16 cellular contexts compared by ENCODE assay signal in the genomic region with DNA sequence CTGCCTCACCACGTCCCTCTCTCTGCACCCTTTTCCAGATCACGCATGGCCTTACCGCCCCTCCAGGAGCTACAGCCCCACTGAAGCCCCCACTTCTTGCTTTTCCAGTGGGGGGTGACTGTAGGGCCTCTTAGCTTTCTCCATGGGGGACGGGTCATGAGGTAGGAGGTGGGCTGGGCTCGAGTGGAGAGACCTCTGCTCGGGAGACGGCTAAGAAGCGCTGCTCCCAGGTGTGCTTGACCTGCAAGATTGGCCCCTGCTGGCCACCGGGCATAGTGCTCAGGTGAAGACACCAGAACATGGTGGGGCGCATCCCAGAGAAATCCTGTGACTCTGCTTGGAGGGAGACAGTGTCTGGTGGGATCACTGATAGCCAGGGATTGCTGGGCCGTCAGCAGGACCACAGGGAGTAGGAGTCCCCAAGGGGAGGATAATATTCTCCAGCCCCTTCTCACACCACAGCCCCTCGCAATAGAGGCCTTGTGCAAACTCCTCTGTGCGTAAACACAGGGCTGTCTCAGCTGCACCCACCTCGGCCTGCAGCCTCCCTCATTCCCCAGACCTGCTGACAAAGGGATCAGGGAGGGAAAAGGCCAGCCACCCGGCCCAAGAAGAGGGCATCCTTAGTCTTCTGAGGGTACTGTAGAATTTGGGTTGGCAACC. TPM values are rescaled to one million over a fixed set of nuclear protein-coding genes. Genes with fewer than 3 reads are reported as not detected.
DNase-seq lines count a peak whose midpoint lies in the region; ATAC-seq and TF ChIP-seq lines count a peak whose summit lies in the region.
"Had no signal": no experiment of that assay in that cellular context is flagged by ENCODE, and none has a peak within 500 bp of the region (broad histone marks: within the 10 kb centered on the region; RNA-seq: fewer than 3 reads in every experiment).

No MANE protein-coding gene starts in this region.

- no peak overlapping the region for H3K4me2 ChIP-seq in HCT116 (ENCODE audit: low read length)
- H3K4me2 ChIP-seq: BLaER1 had no signal

- no peak for TF ChIP-seq POLR2A in HCT116 (IDR thresholded peaks at IDR 0.05; ENCODE audit: borderline replicate concordance, extremely low read depth, insufficient read depth, insufficient read length)

- peak overlapping the region; percentile 97 for H3K4me3 Mint-ChIP-seq in CD4-positive, alpha-beta T cell
- peak overlapping the region; percentile 93 for H3K4me3 Mint-ChIP-seq in neural crest cell
- H3K4me3 Mint-ChIP-seq: activated T-helper 1 cell treated with anti-CD3 and anti-CD28 coated beads, Interleukin-12 subunit alpha, Interleukin-12 subunit beta, Interleukin-2, Interleukin-4 antibody, amounts not matched to agents 30 ng/mL and 10 ng/mL and 1 ng/mL, durations not matched to agents 14 hours and 24 hours and 36 hours had no signal

- intact Hi-C loops in CD4-positive, alpha-beta T cell (cut with DNase I, micrococcal nuclease) = no loop called here
- intact Hi-C loops in HCT116 (cut with micrococcal nuclease) (no loop called here), A673 (cut with micrococcal nuclease; ENCODE audit: unreplicated experiment) (no loop called here)

- H3K9me3 Mint-ChIP-seq in CD4-positive, alpha-beta T cell = no peaks in the 10 kb centered on the region
- no peaks in the 10 kb centered on the region for H3K9me3 Mint-ChIP-seq in neural crest cell
- H3K9me3 Mint-ChIP-seq: activated T-helper 1 cell treated with anti-CD3 and anti-CD28 coated beads, Interleukin-12 subunit alpha, Interleukin-12 subunit beta, Interleukin-2, Interleukin-4 antibody, amounts not matched to agents 30 ng/mL and 10 ng/mL and 1 ng/mL, durations not matched to agents 14 hours and 24 hours and 36 hours had no signal

- no peaks in the 10 kb centered on the region for H3K9me3 ChIP-seq in CD4-positive, alpha-beta T cell (ENCODE audit: control insufficient read depth, low read length)
- no peaks in the 10 kb centered on the region for H3K9me3 ChIP-seq in HCT116 (ENCODE audit: control insufficient read depth in 1 of 2, insufficient read depth in 1 of 2, low read depth in 1 of 2, low read length in 2 of 2)
- H3K9me3 ChIP-seq in A673 (ENCODE audit: low read depth, low read length, poor library complexity, severe bottlenecking) = no peaks in the 10 kb centered on the region
- H3K9me3 ChIP-seq: BLaER1, heart left ventricle had no signal

- H3K36me3 Mint-ChIP-seq in CD4-positive, alpha-beta T cell (ENCODE audit: low read depth) = peaks cover 47% of the 10 kb centered on the region
- H3K36me3 Mint-ChIP-seq in neural crest cell (ENCODE audit: low read depth) = peaks cover 19% of the 10 kb centered on the region

- RAD21 ChIA-PET in HCT116 (lab: Charles Lee; ENCODE audit: low non-redundant PET in 1 of 2, low total read pairs in 2 of 2, uncharacterized antibody in 2 of 2, unreplicated experiment in 2 of 2) = no interaction called here

- no peak for ATAC-seq in CD4-positive, alpha-beta T cell (ENCODE audit: poor library complexity)
- ATAC-seq in HCT116 (peak; percentile 30; the same call in 1 of the 2 replicates), GM21825 (IDR thresholded peaks at IDR 0.05; ENCODE audit: unreplicated experiment) (no peak)

- no peak overlapping the region for H3K9ac ChIP-seq in HCT116 (ENCODE audit: low read length)
- H3K9ac ChIP-seq: BLaER1 had no signal

- H3K27ac Mint-ChIP-seq in CD4-positive, alpha-beta T cell = peak overlapping the region; percentile 72
- no peak overlapping the region for H3K27ac Mint-ChIP-seq in neural crest cell (ENCODE audit: unreplicated experiment)
- H3K27ac Mint-ChIP-seq: activated T-helper 1 cell treated with anti-CD3 and anti-CD28 coated beads, Interleukin-12 subunit alpha, Interleukin-12 subunit beta, Interleukin-2, Interleukin-4 antibody, amounts not matched to agents 30 ng/mL and 10 ng/mL and 1 ng/mL, durations not matched to agents 14 hours and 24 hours and 36 hours had no signal

- no peaks in the 10 kb centered on the region for H3K27me3 Mint-ChIP-seq in CD4-positive, alpha-beta T cell
- peaks cover 7% of the 10 kb centered on the region for H3K27me3 Mint-ChIP-seq in neural crest cell (ENCODE audit: low read depth)

- H3K36me3 ChIP-seq in HCT116 (ENCODE audit: control insufficient read depth in 1 of 2, insufficient read depth in 2 of 2, low read length in 2 of 2) (peaks cover 16 to 28% of the 10 kb centered on the region in 2 experiments), A673 (ENCODE audit: insufficient read depth, low read length, poor library complexity, severe bottlenecking) (peaks cover 29% of the 10 kb centered on the region)

- peaks cover 25% of the 10 kb centered on the region for H4K20me1 ChIP-seq in HCT116 (ENCODE audit: insufficient read depth)

- H3K4me1 Mint-ChIP-seq in CD4-positive, alpha-beta T cell (ENCODE audit: low read depth) = peaks cover 38% of the 10 kb centered on the region
- H3K4me1 Mint-ChIP-seq in neural crest cell = peaks cover 32% of the 10 kb centered on the region

- H3K79me2 ChIP-seq in HCT116 (ENCODE audit: insufficient read depth, low read length) = peaks cover 21% of the 10 kb centered on the region

- no peak for TF ChIP-seq CTCF in CD4-positive, alpha-beta T cell (IDR thresholded peaks at IDR 0.05)
- peak in 2 of 3 experiments; percentile 45 to 62; a peak in 3 of 6 replicates for TF ChIP-seq CTCF in HCT116 (IDR thresholded peaks at IDR 0.05 in 2 of 3, conservative IDR thresholded peaks at IDR 0.05 in 1 of 3; ENCODE audit: borderline replicate concordance in 1 of 3, insufficient read depth in 1 of 3, low read depth in 2 of 3, low read length in 2 of 3)
- no peak for TF ChIP-seq CTCF in coronary artery (IDR thresholded peaks at IDR 0.05)
- TF ChIP-seq CTCF in neural crest cell (conservative IDR thresholded peaks at IDR 0.05) = peak; percentile 33
- no peak for TF ChIP-seq CTCF in A673 (conservative IDR thresholded peaks at IDR 0.05; ENCODE audit: low read depth, low read length)

- no peak for DNase-seq in CD4-positive, alpha-beta T cell
- DNase-seq in HCT116 (ENCODE audit: low read depth, low spot score) (no peak), coronary artery (ENCODE audit: low spot score) (peak; percentile 74), neural crest cell (ENCODE audit: low read depth, low spot score) (no peak), AG08395 (ENCODE audit: low spot score) (no peak), activated gamma-delta T cell treated with Interleukin-2 at 50 U/mL for 16 hours (no peak), A673 (ENCODE audit: low spot score) (no peak)
- DNase-seq: GDM1, NCI-H1436, NCI-H82 had no signal

- H2AFZ ChIP-seq in HCT116 (ENCODE audit: low read depth, low read length, poor library complexity, severe bottlenecking) = no peak overlapping the region

- peaks cover 9 to 38% of the 10 kb centered on the region in 2 experiments for H3K4me1 ChIP-seq in HCT116 (ENCODE audit: control insufficient read depth in 1 of 2, insufficient read depth in 2 of 2, low read length in 2 of 2)
- peaks cover 14% of the 10 kb centered on the region for H3K4me1 ChIP-seq in A673 (ENCODE audit: insufficient read depth, low read length, poor library complexity, severe bottlenecking)

- H3K27ac ChIP-seq in CD4-positive, alpha-beta T cell (ENCODE audit: low read depth, low read length) = no peak overlapping the region
- no peak overlapping the region for H3K27ac ChIP-seq in HCT116 (ENCODE audit: low read depth, low read length)
- peak overlapping the region in 1 of 2 donors; percentile 52 for H3K27ac ChIP-seq in coronary artery
- H3K27ac ChIP-seq in A673 (ENCODE audit: low read depth, low read length, poor library complexity, severe bottlenecking) = no peak overlapping the region
- H3K27ac ChIP-seq: BLaER1, SK-N-MC, VCaP had no signal

- no peaks in the 10 kb centered on the region for H3K27me3 ChIP-seq in CD4-positive, alpha-beta T cell (ENCODE audit: control insufficient read depth, insufficient read depth, low read length)
- no peaks in the 10 kb centered on the region for H3K27me3 ChIP-seq in HCT116 (ENCODE audit: insufficient read depth, low read length)
- no peaks in the 10 kb centered on the region for H3K27me3 ChIP-seq in A673 (replicated peaks; ENCODE audit: insufficient read depth, low read depth, low read length, poor library complexity)
- H3K27me3 ChIP-seq: BLaER1, heart left ventricle had no signal

- H3K9me2 ChIP-seq in HCT116 (ENCODE audit: insufficient read depth) = no peaks in the 10 kb centered on the region

- BruUV-seq in HCT116 (replicated peaks; lab: Mats Ljungman, UMichigan) (no TSS peak), A673 (replicated peaks; lab: Mats Ljungman, UMichigan) (no TSS peak)

- POLR2A ChIA-PET in CD4-positive, alpha-beta T cell (lab: Charles Lee) = interaction anchor here (1.0 to 8.7 kb wide), 9 partner anchors 11 to 123 kb away, joined by 3 to 246 read pairs (median 4); partner anchors contain the start of genes GALK1, TRIM65, UNC13D and UNK
- POLR2A ChIA-PET in HCT116 (lab: Charles Lee) = interaction anchor here (0.5 to 5.1 kb wide), 7 partner anchors 9 to 661 kb away, joined by 3 to 74 read pairs (median 3); partner anchors contain the start of gene GALK1
- POLR2A ChIA-PET in A673 (lab: Charles Lee; ENCODE audit: low non-redundant PET) = no interaction called here

- CTCF ChIA-PET in CD4-positive, alpha-beta T cell (lab: Charles Lee) = interaction anchor here (1.0 to 3.5 kb wide), 5 partner anchors 9 to 26 kb away, joined by 3 to 16 read pairs (median 4); partner anchors contain the start of gene GALK1
- CTCF ChIA-PET in HCT116 (lab: Charles Lee) = interaction anchor here (1.1 to 3.7 kb wide), 9 partner anchors 9 to 226 kb away, joined by 3 to 23 read pairs (median 4); partner anchors contain the start of genes CDK3 and GALK1
- CTCF ChIA-PET in A673 (lab: Charles Lee) = interaction anchor here (1.1 to 1.2 kb wide), 3 partner anchors 9 to 23 kb away, joined by 3 to 5 read pairs (median 4); partner anchors contain the start of gene GALK1

- TF ChIP-seq RAD21 in HCT116 (IDR thresholded peaks at IDR 0.05; ENCODE audit: low read depth) = no peak

- H3K4me3 ChIP-seq in HCT116 (replicated peaks in 1 of 2; ENCODE audit: low read depth in 1 of 2, low read length in 2 of 2) = no peak overlapping the region
- no peak overlapping the region for H3K4me3 ChIP-seq in coronary artery
- H3K4me3 ChIP-seq in A673 (ENCODE audit: low read depth, low read length, poor library complexity, severe bottlenecking) = no peak overlapping the region
- H3K4me3 ChIP-seq: BLaER1, heart left ventricle, SK-N-MC had no signal

RNA-seq across cellular contexts. Expression of gene GALK1, which starts 8.9 kb away (rescaled TPM):
- total RNA-seq in CD4-positive, alpha-beta T cell = 1 to 10 TPM; 5.9 to 6.0 TPM
- 57.8 TPM for total RNA-seq in HCT116 (2021; ENCODE audit: unreplicated experiment)
- polyA plus RNA-seq in HCT116 (2012) = 64.9 and 68.3 TPM in 2 replicates
- total RNA-seq in neural crest cell = 11.9 and 13.1 TPM in 2 replicates
- 18.3 and 29.7 TPM in 2 replicates for total RNA-seq in A673 (2021)

RNA-seq across cellular contexts. Expression of gene UNK, which starts 10.7 kb away (rescaled TPM):
- total RNA-seq in CD4-positive, alpha-beta T cell = 10 to 100 TPM; 33.7 to 36.1 TPM
- total RNA-seq in HCT116 (2021; ENCODE audit: unreplicated experiment) = 40.6 TPM
- 25.7 and 28.3 TPM in 2 replicates for polyA plus RNA-seq in HCT116 (2012)
- total RNA-seq in neural crest cell = 49.3 and 49.4 TPM in 2 replicates
- 53.2 and 60.0 TPM in 2 replicates for total RNA-seq in A673 (2021)

RNA-seq across cellular contexts. Expression of gene ITGB4, which starts 52.7 kb away (rescaled TPM):
- 1 to 10 TPM in 1 of 2 experiments, under 1 TPM in 1; 0.81 to 1.3 TPM for total RNA-seq in CD4-positive, alpha-beta T cell
- total RNA-seq in HCT116 (2021; ENCODE audit: unreplicated experiment) (568 TPM), neural crest cell (0.64 and 1.4 TPM in 2 replicates), A673 (2021) (0.95 and 2.4 TPM in 2 replicates)
- polyA plus RNA-seq in HCT116 (2012) = 727 and 809 TPM in 2 replicates

Comparison
In these comparisons a context has a peak if more than half of its experiments do, and no peak if none do; other contexts are left out.
1. CTCF ChIP-seq: peak in HCT116 (2 of 3) and neural crest cell (single experiment); none in CD4-positive, alpha-beta T cell (single experiment), coronary artery (single experiment) and A673 (single experiment).
2. RNA of gene ITGB4, which starts 52.7 kb away (total RNA-seq): 568 TPM in HCT116 (single experiment); 0.64 to 1.4 TPM in neural crest cell, 0.81 to 1.3 TPM in CD4-positive, alpha-beta T cell and 0.95 to 2.4 TPM in A673; every median in the first group is over 100 times any median in the second.